In the genomic region with DNA sequence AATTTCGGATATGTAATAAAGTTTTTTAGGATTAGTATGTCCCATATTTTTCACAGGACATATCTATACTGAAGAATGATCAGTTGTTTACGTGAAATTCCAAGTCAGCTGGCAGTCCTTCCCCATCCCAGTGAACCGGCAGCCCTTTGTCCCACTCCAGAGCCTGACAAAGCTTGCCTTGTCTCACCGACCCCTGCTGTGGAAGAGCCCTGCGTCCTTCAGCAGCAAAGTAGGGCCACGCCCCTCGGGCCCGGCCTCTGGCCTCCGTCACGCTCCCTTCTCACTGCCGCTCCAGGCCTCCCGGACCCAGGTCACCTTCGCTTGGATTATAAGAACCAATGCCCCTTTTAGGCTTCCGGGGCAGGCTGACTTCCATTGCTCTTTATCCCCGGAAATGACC, we compare ENCODE assay signal across 1 cellular context.
TF ChIP-seq lines count a peak whose summit lies in the region.

No MANE protein-coding gene starts in this region.

TF ChIP-seq in HepG2, 621 proteins besides CTCF, POLR2A, EP300 and RAD21 (continued from another document):
- TF ChIP-seq ZNF282 (IDR thresholded peaks at IDR 0.05; ENCODE audit: partially characterized antibody) (no peak), SP5 (CRISPR knock-in tag; IDR thresholded peaks at IDR 0.05; ENCODE audit: borderline replicate concordance, low read depth) (peak; percentile 61), PPARG (CRISPR knock-in tag; conservative IDR thresholded peaks at IDR 0.05) (0 out of 2 replicates have a peak, but pooled peaks have one; percentile 40), MYNN (CRISPR knock-in tag; IDR thresholded peaks at IDR 0.05; ENCODE audit: low read depth) (no peak), XRCC5 (optimal IDR thresholded peaks at IDR 0.05; ENCODE audit: low read length) (peak; percentile 43), SOX13 (IDR thresholded peaks at IDR 0.05) (no peak), SOX13 (CRISPR knock-in tag; conservative IDR thresholded peaks at IDR 0.05 in 1 of 2, IDR thresholded peaks at IDR 0.05 in 1 of 2) (peak in 1 of 2 experiments; percentile 28; a peak in 1 of 4 replicates), SALL1 (CRISPR knock-in tag; IDR thresholded peaks at IDR 0.05) (0 out of 2 replicates have a peak, but pooled peaks have one; percentile 19), POGZ (CRISPR knock-in tag; IDR thresholded peaks at IDR 0.05) (peak; percentile 29; the same call in 1 of the 2 replicates), ZFX (CRISPR knock-in tag; IDR thresholded peaks at IDR 0.05; ENCODE audit: low read depth) (peak; percentile 26; the same call in 1 of the 2 replicates), SOX6 (IDR thresholded peaks at IDR 0.05) (no peak), SOX6 (CRISPR knock-in tag; IDR thresholded peaks at IDR 0.05) (0 out of 2 replicates have a peak, but pooled peaks have one; percentile 17), ADNP (CRISPR knock-in tag; IDR thresholded peaks at IDR 0.05) (no peak)
- TF ChIP-seq, protein P1, sequence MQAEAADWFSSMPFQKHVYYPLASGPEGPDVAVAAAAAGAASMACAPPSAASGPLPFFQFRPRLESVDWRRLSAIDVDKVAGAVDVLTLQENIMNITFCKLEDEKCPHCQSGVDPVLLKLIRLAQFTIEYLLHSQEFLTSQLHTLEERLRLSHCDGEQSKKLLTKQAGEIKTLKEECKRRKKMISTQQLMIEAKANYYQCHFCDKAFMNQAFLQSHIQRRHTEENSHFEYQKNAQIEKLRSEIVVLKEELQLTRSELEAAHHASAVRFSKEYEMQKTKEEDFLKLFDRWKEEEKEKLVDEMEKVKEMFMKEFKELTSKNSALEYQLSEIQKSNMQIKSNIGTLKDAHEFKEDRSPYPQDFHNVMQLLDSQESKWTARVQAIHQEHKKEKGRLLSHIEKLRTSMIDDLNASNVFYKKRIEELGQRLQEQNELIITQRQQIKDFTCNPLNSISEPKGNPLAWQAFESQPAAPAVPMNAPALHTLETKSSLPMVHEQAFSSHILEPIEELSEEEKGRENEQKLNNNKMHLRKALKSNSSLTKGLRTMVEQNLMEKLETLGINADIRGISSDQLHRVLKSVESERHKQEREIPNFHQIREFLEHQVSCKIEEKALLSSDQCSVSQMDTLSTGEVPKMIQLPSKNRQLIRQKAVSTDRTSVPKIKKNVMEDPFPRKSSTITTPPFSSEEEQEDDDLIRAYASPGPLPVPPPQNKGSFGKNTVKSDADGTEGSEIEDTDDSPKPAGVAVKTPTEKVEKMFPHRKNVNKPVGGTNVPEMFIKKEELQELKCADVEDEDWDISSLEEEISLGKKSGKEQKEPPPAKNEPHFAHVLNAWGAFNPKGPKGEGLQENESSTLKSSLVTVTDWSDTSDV (CRISPR knock-in tag; IDR thresholded peaks at IDR 0.05) = 0 out of 2 replicates have a peak, but pooled peaks have one; percentile 33
- TF ChIP-seq, protein P2, sequence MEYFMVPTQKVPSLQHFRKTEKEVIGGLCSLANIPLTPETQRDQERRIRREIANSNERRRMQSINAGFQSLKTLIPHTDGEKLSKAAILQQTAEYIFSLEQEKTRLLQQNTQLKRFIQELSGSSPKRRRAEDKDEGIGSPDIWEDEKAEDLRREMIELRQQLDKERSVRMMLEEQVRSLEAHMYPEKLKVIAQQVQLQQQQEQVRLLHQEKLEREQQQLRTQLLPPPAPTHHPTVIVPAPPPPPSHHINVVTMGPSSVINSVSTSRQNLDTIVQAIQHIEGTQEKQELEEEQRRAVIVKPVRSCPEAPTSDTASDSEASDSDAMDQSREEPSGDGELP (IDR thresholded peaks at IDR 0.05; ENCODE audit: borderline replicate concordance, low read depth) = peak; percentile 61; the same call in 1 of the 2 replicates
- TF ChIP-seq, protein P3, sequence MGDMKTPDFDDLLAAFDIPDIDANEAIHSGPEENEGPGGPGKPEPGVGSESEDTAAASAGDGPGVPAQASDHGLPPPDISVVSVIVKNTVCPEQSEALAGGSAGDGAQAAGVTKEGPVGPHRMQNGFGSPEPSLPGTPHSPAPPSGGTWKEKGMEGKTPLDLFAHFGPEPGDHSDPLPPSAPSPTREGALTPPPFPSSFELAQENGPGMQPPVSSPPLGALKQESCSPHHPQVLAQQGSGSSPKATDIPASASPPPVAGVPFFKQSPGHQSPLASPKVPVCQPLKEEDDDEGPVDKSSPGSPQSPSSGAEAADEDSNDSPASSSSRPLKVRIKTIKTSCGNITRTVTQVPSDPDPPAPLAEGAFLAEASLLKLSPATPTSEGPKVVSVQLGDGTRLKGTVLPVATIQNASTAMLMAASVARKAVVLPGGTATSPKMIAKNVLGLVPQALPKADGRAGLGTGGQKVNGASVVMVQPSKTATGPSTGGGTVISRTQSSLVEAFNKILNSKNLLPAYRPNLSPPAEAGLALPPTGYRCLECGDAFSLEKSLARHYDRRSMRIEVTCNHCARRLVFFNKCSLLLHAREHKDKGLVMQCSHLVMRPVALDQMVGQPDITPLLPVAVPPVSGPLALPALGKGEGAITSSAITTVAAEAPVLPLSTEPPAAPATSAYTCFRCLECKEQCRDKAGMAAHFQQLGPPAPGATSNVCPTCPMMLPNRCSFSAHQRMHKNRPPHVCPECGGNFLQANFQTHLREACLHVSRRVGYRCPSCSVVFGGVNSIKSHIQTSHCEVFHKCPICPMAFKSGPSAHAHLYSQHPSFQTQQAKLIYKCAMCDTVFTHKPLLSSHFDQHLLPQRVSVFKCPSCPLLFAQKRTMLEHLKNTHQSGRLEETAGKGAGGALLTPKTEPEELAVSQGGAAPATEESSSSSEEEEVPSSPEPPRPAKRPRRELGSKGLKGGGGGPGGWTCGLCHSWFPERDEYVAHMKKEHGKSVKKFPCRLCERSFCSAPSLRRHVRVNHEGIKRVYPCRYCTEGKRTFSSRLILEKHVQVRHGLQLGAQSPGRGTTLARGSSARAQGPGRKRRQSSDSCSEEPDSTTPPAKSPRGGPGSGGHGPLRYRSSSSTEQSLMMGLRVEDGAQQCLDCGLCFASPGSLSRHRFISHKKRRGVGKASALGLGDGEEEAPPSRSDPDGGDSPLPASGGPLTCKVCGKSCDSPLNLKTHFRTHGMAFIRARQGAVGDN (CRISPR knock-in tag; IDR thresholded peaks at IDR 0.05) = peak; percentile 39
- TF ChIP-seq, protein P4, sequence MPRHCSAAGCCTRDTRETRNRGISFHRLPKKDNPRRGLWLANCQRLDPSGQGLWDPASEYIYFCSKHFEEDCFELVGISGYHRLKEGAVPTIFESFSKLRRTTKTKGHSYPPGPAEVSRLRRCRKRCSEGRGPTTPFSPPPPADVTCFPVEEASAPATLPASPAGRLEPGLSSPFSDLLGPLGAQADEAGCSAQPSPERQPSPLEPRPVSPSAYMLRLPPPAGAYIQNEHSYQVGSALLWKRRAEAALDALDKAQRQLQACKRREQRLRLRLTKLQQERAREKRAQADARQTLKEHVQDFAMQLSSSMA (CRISPR knock-in tag; IDR thresholded peaks at IDR 0.05) = no peak
- TF ChIP-seq, protein P5, sequence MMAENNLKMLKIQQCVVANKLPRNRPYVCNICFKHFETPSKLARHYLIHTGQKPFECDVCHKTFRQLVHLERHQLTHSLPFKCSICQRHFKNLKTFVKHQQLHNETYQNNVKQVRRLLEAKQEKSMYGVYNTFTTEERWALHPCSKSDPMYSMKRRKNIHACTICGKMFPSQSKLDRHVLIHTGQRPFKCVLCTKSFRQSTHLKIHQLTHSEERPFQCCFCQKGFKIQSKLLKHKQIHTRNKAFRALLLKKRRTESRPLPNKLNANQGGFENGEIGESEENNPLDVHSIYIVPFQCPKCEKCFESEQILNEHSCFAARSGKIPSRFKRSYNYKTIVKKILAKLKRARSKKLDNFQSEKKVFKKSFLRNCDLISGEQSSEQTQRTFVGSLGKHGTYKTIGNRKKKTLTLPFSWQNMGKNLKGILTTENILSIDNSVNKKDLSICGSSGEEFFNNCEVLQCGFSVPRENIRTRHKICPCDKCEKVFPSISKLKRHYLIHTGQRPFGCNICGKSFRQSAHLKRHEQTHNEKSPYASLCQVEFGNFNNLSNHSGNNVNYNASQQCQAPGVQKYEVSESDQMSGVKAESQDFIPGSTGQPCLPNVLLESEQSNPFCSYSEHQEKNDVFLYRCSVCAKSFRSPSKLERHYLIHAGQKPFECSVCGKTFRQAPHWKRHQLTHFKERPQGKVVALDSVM (CRISPR knock-in tag; IDR thresholded peaks at IDR 0.05) = peak; percentile 55; the same call in 1 of the 2 replicates
